Comparison of ENCODE assay signal across 9 cellular contexts in genomic region chr22:32103648-32104326, GRCh38. TPM values are rescaled to one million over a fixed set of nuclear protein-coding genes. Genes with fewer than 3 reads are reported as not detected.
DNase-seq lines count a peak whose midpoint lies in the region; ATAC-seq and TF ChIP-seq lines count a peak whose summit lies in the region.
"Had no signal": no experiment of that assay in that cellular context is flagged by ENCODE, and none has a peak within 500 bp of the region (broad histone marks: within the 10 kb centered on the region; RNA-seq: fewer than 3 reads in every experiment).

No MANE protein-coding gene starts in this region.

- POLR2A ChIA-PET in activated CD4-positive, alpha-beta T cell treated with anti-CD3 and anti-CD28 coated beads for 36 hours (lab: Charles Lee): no interaction called here

- intact Hi-C loops in activated CD4-positive, alpha-beta T cell treated with anti-CD3 and anti-CD28 coated beads for 36 hours (cut with DNase I, micrococcal nuclease): loop anchor here (1.0 to 10.0 kb wide), 6 partner anchors 101 to 370 kb away; partner anchors contain the start of gene RFPL2 (in 1 of the 2)

- DNase-seq in G401 (ENCODE audit: low spot score) (peak; percentile 4), LNCaP clone FGC (ENCODE audit: low read depth) (peak; percentile 2), cardiac fibroblast (ENCODE audit: low read depth in 2 of 2) (peak; percentile 19 to 45)
- no peak for DNase-seq in activated effector memory CD4-positive, alpha-beta T cell treated with Interleukin-2 at 50 U/mL for 16 hours
- no peak for DNase-seq in effector CD8-positive, alpha-beta T cell (lab: John Stamatoyannopoulos, UW)
- DNase-seq in activated CD4-positive, alpha-beta T cell treated with anti-CD3 and anti-CD28 coated beads for 36 hours: no peak

- H3K4me1 Mint-ChIP-seq in nephron: no peaks in the 10 kb centered on the region
- H3K4me1 Mint-ChIP-seq in activated CD4-positive, alpha-beta T cell treated with anti-CD3 and anti-CD28 coated beads for 36 hours: no peaks in the 10 kb centered on the region
- H3K4me1 Mint-ChIP-seq: IgD-negative memory B cell had no signal

- H3K27ac Mint-ChIP-seq in nephron: no peak overlapping the region
- no peak overlapping the region for H3K27ac Mint-ChIP-seq in activated CD4-positive, alpha-beta T cell treated with anti-CD3 and anti-CD28 coated beads for 36 hours
- H3K27ac Mint-ChIP-seq: IgD-negative memory B cell had no signal

- H3K36me3 Mint-ChIP-seq in nephron (ENCODE audit: low read depth): no peaks in the 10 kb centered on the region
- no peaks in the 10 kb centered on the region for H3K36me3 Mint-ChIP-seq in activated CD4-positive, alpha-beta T cell treated with anti-CD3 and anti-CD28 coated beads for 36 hours (ENCODE audit: low read depth)
- H3K36me3 Mint-ChIP-seq: IgD-negative memory B cell had no signal

- in situ Hi-C loops in G401 (cut with HindIII; ENCODE audit: low sequenced_read_pairs): no loop called here

- H3K4me3 Mint-ChIP-seq in nephron: no peak overlapping the region
- no peak overlapping the region for H3K4me3 Mint-ChIP-seq in activated CD4-positive, alpha-beta T cell treated with anti-CD3 and anti-CD28 coated beads for 36 hours
- H3K4me3 Mint-ChIP-seq: IgD-negative memory B cell had no signal

- H3K9me3 Mint-ChIP-seq in nephron: no peaks in the 10 kb centered on the region
- H3K9me3 Mint-ChIP-seq in activated CD4-positive, alpha-beta T cell treated with anti-CD3 and anti-CD28 coated beads for 36 hours (ENCODE audit: low read depth): no peaks in the 10 kb centered on the region
- H3K9me3 Mint-ChIP-seq: IgD-negative memory B cell had no signal

- peak; percentile 36 for TF ChIP-seq CTCF in LNCaP clone FGC (IDR thresholded peaks at IDR 0.05; ENCODE audit: control insufficient read depth, extremely low read depth, insufficient read depth)
- TF ChIP-seq CTCF in cardiac fibroblast (IDR thresholded peaks at IDR 0.05; ENCODE audit: low read depth, low read length): peak; percentile 23
- TF ChIP-seq CTCF in nephron (IDR thresholded peaks at IDR 0.05; ENCODE audit: unreplicated experiment in 3 of 3): peak; percentile 43 to 51 (median 45)

- no peak for ATAC-seq in HG02870 (IDR thresholded peaks at IDR 0.05; ENCODE audit: unreplicated experiment)
- no peak for ATAC-seq in activated CD4-positive, alpha-beta T cell treated with anti-CD3 and anti-CD28 coated beads for 36 hours

- peaks cover 12% of the 10 kb centered on the region for H3K27me3 Mint-ChIP-seq in nephron (ENCODE audit: low read depth)
- peaks cover 16% of the 10 kb centered on the region for H3K27me3 Mint-ChIP-seq in activated CD4-positive, alpha-beta T cell treated with anti-CD3 and anti-CD28 coated beads for 36 hours

- CTCF ChIA-PET in activated CD4-positive, alpha-beta T cell treated with anti-CD3 and anti-CD28 coated beads for 36 hours (lab: Charles Lee): interaction anchor here (0.5 to 1.6 kb wide), 4 partner anchors 40 to 854 kb away, joined by 3 to 8 read pairs (median 4); no protein-coding TSS in a partner anchor

- no peak overlapping the region for H3K4me3 ChIP-seq in LNCaP clone FGC (ENCODE audit: low read depth, low read length)
- H3K4me3 ChIP-seq in cardiac fibroblast (replicated peaks in 1 of 2; ENCODE audit: low read depth in 2 of 2, low read length in 2 of 2): no peak overlapping the region

RNA-seq across cellular contexts. Expression of gene C22orf42, which starts 55.3 kb away (rescaled TPM):
- not detected in 2 replicates for total RNA-seq in G401 (2014; rRNA removed; shearing (Covaris generic))
- total RNA-seq in activated CD4-positive, alpha-beta T cell treated with anti-CD3 and anti-CD28 coated beads for 36 hours: not detected

Comparison
In these comparisons a context has a peak if more than half of its experiments do, and no peak if none do; other contexts are left out.
1. DNase-seq: peak in G401 (single experiment), LNCaP clone FGC (single experiment) and cardiac fibroblast (2 of 2); none in activated effector memory CD4-positive, alpha-beta T cell treated with Interleukin-2 at 50 U/mL for 16 hours (single experiment), effector CD8-positive, alpha-beta T cell (single experiment) and activated CD4-positive, alpha-beta T cell treated with anti-CD3 and anti-CD28 coated beads for 36 hours (single experiment).
2. Peak in every context shown above with its lines, with median percentiles within 50 percentile points of each other: CTCF ChIP-seq.